In the genomic region with DNA sequence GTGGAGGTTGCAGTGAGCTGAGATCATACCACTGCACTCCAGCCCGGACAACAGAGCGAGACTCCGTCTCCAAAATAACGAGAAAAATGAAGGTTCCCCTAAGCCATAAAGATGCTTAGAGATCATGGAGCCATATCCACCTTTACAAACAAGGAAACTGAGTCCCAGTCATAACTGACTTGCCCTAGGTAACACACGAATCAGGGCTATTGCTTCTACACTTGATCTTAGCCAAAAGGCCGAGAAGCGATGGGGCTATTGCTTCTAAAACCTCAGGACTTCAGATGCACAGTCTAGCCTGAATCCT, we compare ENCODE assay signal across 8 cellular contexts. TPM values are rescaled to one million over a fixed set of nuclear protein-coding genes. Genes with fewer than 3 reads are reported as not detected.
DNase-seq lines count a peak whose midpoint lies in the region; ATAC-seq, FAIRE-seq and TF ChIP-seq lines count a peak whose summit lies in the region.

No MANE protein-coding gene starts in this region.

- H3K27ac Mint-ChIP-seq in CD8-positive, alpha-beta memory T cell, result peak overlapping the region; percentile 88 to 97 (median 92)

- no peak for TF ChIP-seq CTCF in OCI-LY3 (IDR thresholded peaks at IDR 0.05; ENCODE audit: low read depth, low read length)
- TF ChIP-seq CTCF in endothelial cell of umbilical vein (IDR thresholded peaks at IDR 0.05; ENCODE audit: extremely low read depth in 1 of 2, insufficient read depth in 1 of 2, low read depth in 1 of 2, low read length in 2 of 2), result no peak
- TF ChIP-seq CTCF in pancreas (IDR thresholded peaks at IDR 0.05), result no peak

- H2AFZ ChIP-seq in OCI-LY3 (ENCODE audit: low read depth, low read length) (peak overlapping the region; percentile 30; the same call in 1 of the 2 replicates), endothelial cell of umbilical vein (ENCODE audit: low read depth, low read length) (peak overlapping the region; percentile 36)

- H3K36me3 ChIP-seq in CD8-positive, alpha-beta memory T cell (ENCODE audit: insufficient read depth, low read length), result peaks cover 30% of the 10 kb centered on the region
- H3K36me3 ChIP-seq in OCI-LY3 (replicated peaks; ENCODE audit: low read depth, low read length), result peaks cover 18% of the 10 kb centered on the region
- no peaks in the 10 kb centered on the region for H3K36me3 ChIP-seq in endothelial cell of umbilical vein (ENCODE audit: control insufficient read depth in 2 of 2, extremely low read depth in 1 of 2, insufficient read depth in 2 of 2, low read length in 2 of 2)
- peaks cover 0 to 11% (median 0%) of the 10 kb centered on the region in 3 donors for H3K36me3 ChIP-seq in pancreas

- peak overlapping the region; percentile 55 for H3K4me3 ChIP-seq in CD8-positive, alpha-beta memory T cell (ENCODE audit: low read length)
- H3K4me3 ChIP-seq in OCI-LY3 (ENCODE audit: low read length), result peak overlapping the region; percentile 77
- no peak overlapping the region for H3K4me3 ChIP-seq in endothelial cell of umbilical vein (replicated peaks in 1 of 3; ENCODE audit: insufficient read depth in 1 of 3, low read depth in 1 of 3, low read length in 3 of 3)
- peak overlapping the region in 2 of 4 donors; percentile 75 to 84 for H3K4me3 ChIP-seq in pancreas

- H3K79me2 ChIP-seq in OCI-LY3 (ENCODE audit: low read length), result peaks cover 16% of the 10 kb centered on the region
- H3K79me2 ChIP-seq in endothelial cell of umbilical vein (ENCODE audit: control insufficient read depth, insufficient read depth, low read length), result no peaks in the 10 kb centered on the region

- H4K20me1 ChIP-seq in OCI-LY3 (ENCODE audit: insufficient read depth, low read length) (no peaks in the 10 kb centered on the region), endothelial cell of umbilical vein (replicated peaks; ENCODE audit: control insufficient read depth, extremely low read depth, insufficient read depth, low read length) (no peaks in the 10 kb centered on the region)

- no peak for FAIRE-seq in endothelial cell of umbilical vein (lab: Jason Lieb, UNC)
- no peak for FAIRE-seq in pancreas (lab: Jason Lieb, UNC)

- H3K36me3 Mint-ChIP-seq in CD8-positive, alpha-beta memory T cell, result peaks cover 0 to 57% (median 0%) of the 10 kb centered on the region in 3 donors

- H3K4me1 ChIP-seq in CD8-positive, alpha-beta memory T cell (ENCODE audit: insufficient read depth, low read length), result peaks cover 38% of the 10 kb centered on the region
- peaks cover 44% of the 10 kb centered on the region for H3K4me1 ChIP-seq in OCI-LY3 (ENCODE audit: low read length)
- peaks cover 39% of the 10 kb centered on the region for H3K4me1 ChIP-seq in endothelial cell of umbilical vein (ENCODE audit: control insufficient read depth, extremely low read depth, insufficient read depth, low read length)
- peaks cover 18 to 24% (median 21%) of the 10 kb centered on the region in 3 donors for H3K4me1 ChIP-seq in pancreas

- H3K4me2 ChIP-seq in OCI-LY3 (ENCODE audit: low read length), result peak overlapping the region; percentile 95
- peak overlapping the region; percentile 26 for H3K4me2 ChIP-seq in endothelial cell of umbilical vein (ENCODE audit: insufficient read depth, low read length)

- ATAC-seq in pancreas (no peak), GM19351 (IDR thresholded peaks at IDR 0.05; ENCODE audit: unreplicated experiment) (no peak)

- peaks cover 27 to 58% (median 31%) of the 10 kb centered on the region in 3 donors for H3K4me1 Mint-ChIP-seq in CD8-positive, alpha-beta memory T cell

- BruUV-seq in endothelial cell of umbilical vein (replicated peaks; lab: Mats Ljungman, UMichigan), result no TSS peak

- no peak for DNase-seq in CD8-positive, alpha-beta memory T cell
- DNase-seq in endothelial cell of umbilical vein (ENCODE audit: low read depth, low spot score) (no peak), pancreas (no peak), islet precursor cell (no peak), RKO (ENCODE audit: low spot score) (no peak), NCI-H446 (lab: John Stamatoyannopoulos, UW) (no peak)

- H3K9me3 Mint-ChIP-seq in CD8-positive, alpha-beta memory T cell, result peaks cover 0 to 2% (median 0%) of the 10 kb centered on the region in 5 donors

- H3K27ac ChIP-seq in CD8-positive, alpha-beta memory T cell (ENCODE audit: low read depth, low read length), result peak overlapping the region; percentile 66
- H3K27ac ChIP-seq in OCI-LY3 (ENCODE audit: low read length), result peak overlapping the region; percentile 76
- no peak overlapping the region for H3K27ac ChIP-seq in endothelial cell of umbilical vein (ENCODE audit: insufficient read depth, low read depth, low read length)
- peak overlapping the region; percentile 90 to 97 (median 92) for H3K27ac ChIP-seq in pancreas

- H3K27me3 Mint-ChIP-seq in CD8-positive, alpha-beta memory T cell, result no peaks in the 10 kb centered on the region

- no peaks in the 10 kb centered on the region for H3K9me3 ChIP-seq in CD8-positive, alpha-beta memory T cell (ENCODE audit: low read length)
- H3K9me3 ChIP-seq in OCI-LY3 (ENCODE audit: insufficient read depth, low read length) (no peaks in the 10 kb centered on the region), endothelial cell of umbilical vein (replicated peaks; ENCODE audit: control insufficient read depth, insufficient read depth, low read length) (no peaks in the 10 kb centered on the region), pancreas (no peaks in the 10 kb centered on the region)

- H3K4me3 Mint-ChIP-seq in CD8-positive, alpha-beta memory T cell, result peak overlapping the region; percentile 76 to 93 (median 83)

- TF ChIP-seq POLR2A in endothelial cell of umbilical vein (IDR thresholded peaks at IDR 0.05; ENCODE audit: low read depth, low read length), result no peak

- CTCF ChIA-PET in CD8-positive, alpha-beta memory T cell (lab: Charles Lee), result interaction anchor here (1.1 to 2.7 kb wide), 5 partner anchors 10 to 144 kb away, joined by 3 to 10 read pairs (median 4); a partner anchor contains a TSS
- CTCF ChIA-PET in endothelial cell of umbilical vein (lab: Charles Lee), result interaction anchor here (1.0 kb wide), 1 partner anchor 12 kb away, joined by 3 read pairs; a partner anchor contains a TSS

- no peaks in the 10 kb centered on the region for H3K27me3 ChIP-seq in CD8-positive, alpha-beta memory T cell (ENCODE audit: insufficient read depth, low read length, poor library complexity, severe bottlenecking)
- no peaks in the 10 kb centered on the region for H3K27me3 ChIP-seq in OCI-LY3 (ENCODE audit: low read depth, low read length)
- peaks cover 3 to 11% of the 10 kb centered on the region in 2 experiments for H3K27me3 ChIP-seq in endothelial cell of umbilical vein (ENCODE audit: control insufficient read depth in 2 of 2, insufficient read depth in 2 of 2, low read length in 2 of 2)
- H3K27me3 ChIP-seq in pancreas, result no peaks in the 10 kb centered on the region

- intact Hi-C loops in endothelial cell of umbilical vein (cut with micrococcal nuclease), result loop anchor here (10.0 kb wide), 1 partner anchor 361 kb away; a partner anchor contains a TSS
- intact Hi-C loops in pancreas (cut with DNase I), result no loop called here

- dilution Hi-C loops in endothelial cell of umbilical vein (cut with MboI; ENCODE audit: extremely low pct_ligation_motif_present, low sequenced_read_pairs), result no loop called here

- WGBS in pancreas, 2 donors, result 19 to 23% methylated on average over 7 of the region's 7 CpGs

- H3K9ac ChIP-seq in OCI-LY3 (ENCODE audit: low read length) (peak overlapping the region; percentile 83), endothelial cell of umbilical vein (replicated peaks; ENCODE audit: extremely low read depth, insufficient read depth, low read length) (no peak overlapping the region)

- POLR2A ChIA-PET in CD8-positive, alpha-beta memory T cell (lab: Charles Lee), result interaction anchor here (0.5 to 2.8 kb wide), 5 partner anchors 11 to 342 kb away, joined by 3 to 17 read pairs (median 13); a partner anchor contains a TSS
- POLR2A ChIA-PET in endothelial cell of umbilical vein (lab: Charles Lee), result interaction anchor here (0.9 kb wide), 1 partner anchor 15 kb away, joined by 4 read pairs; a partner anchor contains a TSS

- no peaks in the 10 kb centered on the region for H3K9me1 ChIP-seq in endothelial cell of umbilical vein (replicated peaks; ENCODE audit: control insufficient read depth, extremely low read depth, insufficient read depth, low read length)

RNA-seq across cellular contexts. Expression of a gene that starts 3.2 kb away (rescaled TPM):
- total RNA-seq in CD8-positive, alpha-beta memory T cell, result 10 to 100 TPM; 10.9 to 12.1 TPM
- polyA plus RNA-seq in CD8-positive, alpha-beta memory T cell, result 84.1 TPM
- total RNA-seq in endothelial cell of umbilical vein, result 0.78 and 1.5 TPM in 2 replicates
- polyA plus RNA-seq in endothelial cell of umbilical vein, result 1.8 and 2.0 TPM in 2 replicates
- polyA plus RNA-seq in endothelial cell of umbilical vein (2011; cell fraction: cytosol; rRNA removed), result 0.80 and 1.8 TPM in 2 replicates
- polyA plus RNA-seq in endothelial cell of umbilical vein (2011; cell fraction: nucleus; rRNA removed), result 0.43 and 0.76 TPM in 2 replicates
- 0.75 and 1.6 TPM in 2 replicates for polyA plus RNA-seq in endothelial cell of umbilical vein (2012)
- polyA minus RNA-seq in endothelial cell of umbilical vein, result 0.68 TPM in 1 of 2 replicates, not detected in the other
- polyA minus RNA-seq in endothelial cell of umbilical vein (2011; cell fraction: cytosol; rRNA and poly(A)+ RNA removed), result 9.1 TPM
- polyA minus RNA-seq in endothelial cell of umbilical vein (2011; cell fraction: nucleus; rRNA and poly(A)+ RNA removed), result 0.29 and 0.48 TPM in 2 replicates
- total RNA-seq in pancreas, result 1 to 10 TPM; 3.3 to 8.3 (median 6.5) TPM
- 10 to 100 TPM in 1 of 2 donors, 1 to 10 TPM in 1; 4.7 to 11.4 TPM for polyA plus RNA-seq in pancreas

RNA-seq across cellular contexts. Expression of a gene that starts 12.0 kb away (rescaled TPM):
- total RNA-seq in CD8-positive, alpha-beta memory T cell, result 10 to 100 TPM; 12.7 to 13.0 TPM
- polyA plus RNA-seq in CD8-positive, alpha-beta memory T cell, result 8.3 TPM
- total RNA-seq in endothelial cell of umbilical vein (2.8 TPM in 2 replicates), pancreas (1 to 10 TPM; 2.6 to 6.2 (median 4.5) TPM)
- polyA plus RNA-seq in endothelial cell of umbilical vein (2.6 and 4.7 TPM in 2 replicates), pancreas (10 to 100 TPM; 10.2 to 15.2 TPM)
- 0.90 and 1.3 TPM in 2 replicates for polyA plus RNA-seq in endothelial cell of umbilical vein (2011; cell fraction: cytosol; rRNA removed)
- 1.1 and 4.5 TPM in 2 replicates for polyA plus RNA-seq in endothelial cell of umbilical vein (2011; cell fraction: nucleus; rRNA removed)
- 3.1 and 7.2 TPM in 2 replicates for polyA plus RNA-seq in endothelial cell of umbilical vein (2012)
- polyA minus RNA-seq in endothelial cell of umbilical vein, result 0.39 and 0.70 TPM in 2 replicates
- 5.7 TPM for polyA minus RNA-seq in endothelial cell of umbilical vein (2011; cell fraction: cytosol; rRNA and poly(A)+ RNA removed)
- polyA minus RNA-seq in endothelial cell of umbilical vein (2011; cell fraction: nucleus; rRNA and poly(A)+ RNA removed), result 0.29 and 0.82 TPM in 2 replicates

RNA-seq across cellular contexts. Expression of a gene that starts 14.7 kb away (rescaled TPM):
- total RNA-seq in CD8-positive, alpha-beta memory T cell, result 10 to 100 TPM; 37.5 to 38.5 TPM
- 10.2 TPM for polyA plus RNA-seq in CD8-positive, alpha-beta memory T cell
- 30.5 and 31.1 TPM in 2 replicates for total RNA-seq in endothelial cell of umbilical vein
- 20.2 and 23.4 TPM in 2 replicates for polyA plus RNA-seq in endothelial cell of umbilical vein
- 8.2 and 10.7 TPM in 2 replicates for polyA plus RNA-seq in endothelial cell of umbilical vein (2011; cell fraction: cytosol; rRNA removed)
- 26.2 and 26.5 TPM in 2 replicates for polyA plus RNA-seq in endothelial cell of umbilical vein (2011; cell fraction: nucleus; rRNA removed)
- 9.2 and 11.3 TPM in 2 replicates for polyA plus RNA-seq in endothelial cell of umbilical vein (2012)
- 11.7 and 14.6 TPM in 2 replicates for polyA minus RNA-seq in endothelial cell of umbilical vein
- 10.9 TPM for polyA minus RNA-seq in endothelial cell of umbilical vein (2011; cell fraction: cytosol; rRNA and poly(A)+ RNA removed)
- polyA minus RNA-seq in endothelial cell of umbilical vein (2011; cell fraction: nucleus; rRNA and poly(A)+ RNA removed), result 14.6 and 21.1 TPM in 2 replicates
- 10 to 100 TPM in 1 of 6 donors, 1 to 10 TPM in 5; 4.3 to 11.0 (median 6.6) TPM for total RNA-seq in pancreas
- polyA plus RNA-seq in pancreas, result 10 to 100 TPM; 15.9 to 24.0 TPM

RNA-seq across cellular contexts. Expression of a gene that starts 15.0 kb away (rescaled TPM):
- total RNA-seq in CD8-positive, alpha-beta memory T cell, result 1,000 to 10,000 TPM; 1,778 to 1,810 TPM
- 1,821 TPM for polyA plus RNA-seq in CD8-positive, alpha-beta memory T cell
- total RNA-seq in endothelial cell of umbilical vein (1,402 and 1,407 TPM in 2 replicates), pancreas (1,000 to 10,000 TPM in 4 of 6 donors, 100 to 1,000 TPM in 2; 881 to 1,605 (median 1,071) TPM)
- polyA plus RNA-seq in endothelial cell of umbilical vein (2,154 and 2,376 TPM in 2 replicates), pancreas (1,000 to 10,000 TPM; 1,358 to 2,344 TPM)
- 1,380 and 1,833 TPM in 2 replicates for polyA plus RNA-seq in endothelial cell of umbilical vein (2011; cell fraction: cytosol; rRNA removed)
- 597 and 638 TPM in 2 replicates for polyA plus RNA-seq in endothelial cell of umbilical vein (2011; cell fraction: nucleus; rRNA removed)
- 1,901 and 3,069 TPM in 2 replicates for polyA plus RNA-seq in endothelial cell of umbilical vein (2012)
- 547 and 582 TPM in 2 replicates for polyA minus RNA-seq in endothelial cell of umbilical vein
- 814 TPM for polyA minus RNA-seq in endothelial cell of umbilical vein (2011; cell fraction: cytosol; rRNA and poly(A)+ RNA removed)
- 103 and 151 TPM in 2 replicates for polyA minus RNA-seq in endothelial cell of umbilical vein (2011; cell fraction: nucleus; rRNA and poly(A)+ RNA removed)

RNA-seq across cellular contexts. Expression of a gene that starts 19.1 kb away (rescaled TPM):
- total RNA-seq in CD8-positive, alpha-beta memory T cell, result 1 to 10 TPM; 3.7 to 5.4 TPM
- not detected for polyA plus RNA-seq in CD8-positive, alpha-beta memory T cell
- total RNA-seq in endothelial cell of umbilical vein, result 1.7 and 3.5 TPM in 2 replicates
- 0.04 and 0.10 TPM in 2 replicates for polyA plus RNA-seq in endothelial cell of umbilical vein
- not detected in 2 replicates for polyA plus RNA-seq in endothelial cell of umbilical vein (2011; cell fraction: cytosol; rRNA removed)
- 0.76 and 1.0 TPM in 2 replicates for polyA plus RNA-seq in endothelial cell of umbilical vein (2011; cell fraction: nucleus; rRNA removed)
- polyA plus RNA-seq in endothelial cell of umbilical vein (2012), result not detected in 2 replicates
- polyA minus RNA-seq in endothelial cell of umbilical vein, result 0.59 and 0.63 TPM in 2 replicates
- not detected for polyA minus RNA-seq in endothelial cell of umbilical vein (2011; cell fraction: cytosol; rRNA and poly(A)+ RNA removed)
- 0.91 and 4.4 TPM in 2 replicates for polyA minus RNA-seq in endothelial cell of umbilical vein (2011; cell fraction: nucleus; rRNA and poly(A)+ RNA removed)
- total RNA-seq in pancreas, result 1 to 10 TPM; 1.2 to 2.9 (median 2.6) TPM
- 1 to 10 TPM; 1.8 to 3.4 TPM for polyA plus RNA-seq in pancreas

Comparison
In these comparisons a context has a peak if more than half of its experiments do, and no peak if none do; other contexts are left out.
1. H3K4me3 ChIP-seq: peak in CD8-positive, alpha-beta memory T cell (single experiment) and OCI-LY3 (single experiment); none in endothelial cell of umbilical vein (0 of 3).